Comparison of ENCODE assay signal across 24 cellular contexts in genomic region chr5:18807256-18808193, GRCh38.
"Had no signal": no experiment of that assay in that cellular context is flagged by ENCODE, and none has a peak within 500 bp of the region (broad histone marks: within the 10 kb centered on the region; RNA-seq: fewer than 3 reads in every experiment).

No MANE protein-coding gene starts in this region.

- H3K36me3 ChIP-seq: sigmoid colon, thoracic aorta had no signal

- DNase-seq: activated B cell treated with CpG ODN at 0.5 μM for 24 hours; activated CD4-positive, alpha-beta memory T cell treated with anti-CD3 and anti-CD28 coated beads for 36 hours; activated CD4-positive, alpha-beta T cell treated with anti-CD3 and anti-CD28 coated beads for 48 hours; activated effector memory CD4-positive, alpha-beta T cell treated with Interleukin-2 at 50 U/mL for 16 hours; activated naive CD4-positive, alpha-beta T cell treated with anti-CD3 and anti-CD28 coated beads for 36 hours; activated naive CD8-positive, alpha-beta T cell treated with anti-CD3 and anti-CD28 coated beads, Interleukin-2, amount 10 ng/mL, durations not matched to agents 7 days and 5 days; activated T-cell treated with anti-CD3 and anti-CD28 coated beads, Interleukin-2, amount 50 U/mL, for 72 hours; amniotic stem cell; erythroblast; foreskin fibroblast; glutamatergic neuron; left ventricle myocardium superior; midbrain; retina; sigmoid colon; stimulated activated CD4-positive, alpha-beta T cell treated with anti-CD3 and anti-CD28 coated beads, Interleukin-15, amount 100 ng/mL, for 24 hours; stimulated activated naive CD4-positive, alpha-beta T cell; T-helper 17 cell had no signal

- H3K27me3 ChIP-seq: hepatocyte, sigmoid colon had no signal

- H3K9me3 ChIP-seq: sigmoid colon, thoracic aorta had no signal

- H3K27ac Mint-ChIP-seq: activated B cell treated with CpG ODN at 0.5 μM for 24 hours; activated CD4-positive, alpha-beta memory T cell treated with anti-CD3 and anti-CD28 coated beads for 36 hours; activated naive CD4-positive, alpha-beta T cell treated with anti-CD3 and anti-CD28 coated beads for 36 hours; activated naive CD8-positive, alpha-beta T cell treated with anti-CD3 and anti-CD28 coated beads, Interleukin-2, amount 10 ng/mL, durations not matched to agents 7 days and 5 days; activated T-cell treated with anti-CD3 and anti-CD28 coated beads, Interleukin-2, amount 50 U/mL, for 72 hours; natural killer cell treated with Interleukin-12 subunit alpha and Interleukin-12 subunit beta and Interleukin-15 and Interleukin-18, amount 100 ng/mL, for 72 hours; progenitor cell of endocrine pancreas; T-helper 17 cell; type B pancreatic cell had no signal

- H3K4me3 ChIP-seq: hepatocyte, sigmoid colon, smooth muscle cell, thoracic aorta had no signal

- H3K4me1 Mint-ChIP-seq: activated B cell treated with CpG ODN at 0.5 μM for 24 hours; activated naive CD8-positive, alpha-beta T cell treated with anti-CD3 and anti-CD28 coated beads, Interleukin-2, amount 10 ng/mL, durations not matched to agents 7 days and 5 days; T-helper 17 cell had no signal

- H3K9me3 Mint-ChIP-seq: activated B cell treated with CpG ODN at 0.5 μM for 24 hours; activated CD4-positive, alpha-beta memory T cell treated with anti-CD3 and anti-CD28 coated beads for 36 hours; activated naive CD4-positive, alpha-beta T cell treated with anti-CD3 and anti-CD28 coated beads for 36 hours; activated naive CD8-positive, alpha-beta T cell treated with anti-CD3 and anti-CD28 coated beads, Interleukin-2, amount 10 ng/mL, durations not matched to agents 7 days and 5 days; activated T-cell treated with anti-CD3 and anti-CD28 coated beads, Interleukin-2, amount 50 U/mL, for 72 hours; type B pancreatic cell had no signal

- H3K4me3 Mint-ChIP-seq: activated B cell treated with CpG ODN at 0.5 μM for 24 hours; activated CD4-positive, alpha-beta memory T cell treated with anti-CD3 and anti-CD28 coated beads for 36 hours; activated naive CD4-positive, alpha-beta T cell treated with anti-CD3 and anti-CD28 coated beads for 36 hours; activated naive CD8-positive, alpha-beta T cell treated with anti-CD3 and anti-CD28 coated beads, Interleukin-2, amount 10 ng/mL, durations not matched to agents 7 days and 5 days; activated T-cell treated with anti-CD3 and anti-CD28 coated beads, Interleukin-2, amount 50 U/mL, for 72 hours; natural killer cell treated with Interleukin-12 subunit alpha and Interleukin-12 subunit beta and Interleukin-15 and Interleukin-18, amount 100 ng/mL, for 72 hours; T-helper 17 cell; type B pancreatic cell had no signal

- H3K27ac ChIP-seq: hepatocyte, sigmoid colon, thoracic aorta had no signal

- H3K36me3 Mint-ChIP-seq: activated CD4-positive, alpha-beta memory T cell treated with anti-CD3 and anti-CD28 coated beads for 36 hours; activated naive CD8-positive, alpha-beta T cell treated with anti-CD3 and anti-CD28 coated beads, Interleukin-2, amount 10 ng/mL, durations not matched to agents 7 days and 5 days; natural killer cell treated with Interleukin-12 subunit alpha and Interleukin-12 subunit beta and Interleukin-15 and Interleukin-18, amount 100 ng/mL, for 72 hours; type B pancreatic cell had no signal

- ATAC-seq: activated T-cell treated with anti-CD3 and anti-CD28 coated beads, Interleukin-2, amount 50 U/mL, for 72 hours; left ventricle myocardium superior; natural killer cell treated with Interleukin-12 subunit alpha and Interleukin-12 subunit beta and Interleukin-15 and Interleukin-18, amount 100 ng/mL, for 72 hours; T-helper 17 cell had no signal

- H3K27me3 Mint-ChIP-seq: natural killer cell treated with Interleukin-12 subunit alpha and Interleukin-12 subunit beta and Interleukin-15 and Interleukin-18, amount 100 ng/mL, for 72 hours; progenitor cell of endocrine pancreas; type B pancreatic cell had no signal

- H3K4me1 ChIP-seq: sigmoid colon had no signal
